In genomic region chr15:98712845-98713584, GRCh38 we compare ENCODE assay signal across 13 cellular contexts.
DNase-seq lines count a peak whose midpoint lies in the region; ATAC-seq and TF ChIP-seq lines count a peak whose summit lies in the region.
"Had no signal": no experiment of that assay in that cellular context is flagged by ENCODE, and none has a peak within 500 bp of the region (broad histone marks: within the 10 kb centered on the region; RNA-seq: fewer than 3 reads in every experiment).

No MANE protein-coding gene starts in this region.

- ATAC-seq in HG03103 (IDR thresholded peaks at IDR 0.05; ENCODE audit: low read depth, unreplicated experiment) (peak; percentile 12), HG03039 (IDR thresholded peaks at IDR 0.05; ENCODE audit: unreplicated experiment) (no peak), HG03432 (IDR thresholded peaks at IDR 0.05; ENCODE audit: unreplicated experiment) (no peak)
- ATAC-seq: gastroesophageal sphincter had no signal

- H3K36me3 ChIP-seq in ascending aorta (peaks cover 4 to 18% of the 10 kb centered on the region in 2 donors), neural progenitor cell (no peaks in the 10 kb centered on the region)

- no peak overlapping the region for H2AFZ ChIP-seq in neural progenitor cell (replicated peaks)

- H3K4me1 Mint-ChIP-seq in neural progenitor cell = peaks cover 50% of the 10 kb centered on the region

- peaks cover 3 to 48% of the 10 kb centered on the region in 2 donors for H3K4me1 ChIP-seq in ascending aorta
- peaks cover 28% of the 10 kb centered on the region for H3K4me1 ChIP-seq in neural progenitor cell

- H3K9me3 ChIP-seq in ascending aorta (no peaks in the 10 kb centered on the region), neural progenitor cell (ENCODE audit: low read depth) (no peaks in the 10 kb centered on the region)
- H3K9me3 ChIP-seq: Caco-2 had no signal

- peaks cover 100% of the 10 kb centered on the region for H3K79me2 ChIP-seq in neural progenitor cell (ENCODE audit: low read depth)

- H3K9ac ChIP-seq in neural progenitor cell = no peak overlapping the region

- H3K27ac ChIP-seq in C4-2B (peak overlapping the region; percentile 16; the same call in 1 of the 2 replicates), ascending aorta (peak overlapping the region; percentile 69 to 73), neural progenitor cell (no peak overlapping the region)

- peaks cover 97% of the 10 kb centered on the region for H4K20me1 ChIP-seq in neural progenitor cell (ENCODE audit: low read depth)

- H3K27me3 Mint-ChIP-seq in neural progenitor cell (ENCODE audit: insufficient read depth, low read depth) = peaks cover 4% of the 10 kb centered on the region
- H3K27me3 Mint-ChIP-seq: dendritic cell treated with granulocyte-macrophage colony-stimulating factor and Interleukin-4, amounts not matched to agents 40 ng/mL and 50 ng/mL, for 4 days had no signal

- H3K4me3 Mint-ChIP-seq in neural progenitor cell = no peak overlapping the region
- H3K4me3 Mint-ChIP-seq: dendritic cell treated with granulocyte-macrophage colony-stimulating factor and Interleukin-4, amounts not matched to agents 40 ng/mL and 50 ng/mL, for 4 days had no signal

- no peaks in the 10 kb centered on the region for H3F3A ChIP-seq in neural progenitor cell (ENCODE audit: low read depth)

- H3K4me2 ChIP-seq in neural progenitor cell = no peak overlapping the region

- DNase-seq in ascending aorta (ENCODE audit: low spot score in 2 of 2) (no peak), neural progenitor cell (ENCODE audit: low spot score) (no peak), HPDE6-E6E7 (ENCODE audit: extremely low spot score) (no peak), retina (no peak)
- DNase-seq: amygdala, Caco-2, NCI-H1092 treated with DMSO at 0.1 percent for 48 hours had no signal

- peaks cover 46% of the 10 kb centered on the region for H3K36me3 Mint-ChIP-seq in neural progenitor cell

- H3K4me3 ChIP-seq in ascending aorta = no peak overlapping the region
- no peak overlapping the region for H3K4me3 ChIP-seq in neural progenitor cell
- H3K4me3 ChIP-seq: gastroesophageal sphincter had no signal

- intact Hi-C loops in ascending aorta (cut with DNase I) = no loop called here

- TF ChIP-seq CTCF in C4-2B (conservative IDR thresholded peaks at IDR 0.05) = no peak
- TF ChIP-seq CTCF in ascending aorta (IDR thresholded peaks at IDR 0.05) = no peak
- no peak for TF ChIP-seq CTCF in neural progenitor cell (IDR thresholded peaks at IDR 0.05)

- H3K27ac Mint-ChIP-seq in neural progenitor cell = peak overlapping the region; percentile 55
- H3K27ac Mint-ChIP-seq: dendritic cell treated with granulocyte-macrophage colony-stimulating factor and Interleukin-4, amounts not matched to agents 40 ng/mL and 50 ng/mL, for 4 days had no signal

- H3K9me3 Mint-ChIP-seq in neural progenitor cell = peaks cover 24% of the 10 kb centered on the region

- no peaks in the 10 kb centered on the region for H3K27me3 ChIP-seq in ascending aorta
- no peaks in the 10 kb centered on the region for H3K27me3 ChIP-seq in neural progenitor cell
- H3K27me3 ChIP-seq: gastroesophageal sphincter had no signal
